Comparison of ENCODE assay signal across 16 cellular contexts in genomic region chr5:159174511-159175168, GRCh38. TPM values are rescaled to one million over a fixed set of nuclear protein-coding genes. Genes with fewer than 3 reads are reported as not detected.
DNase-seq lines count a peak whose midpoint lies in the region; ATAC-seq, FAIRE-seq and TF ChIP-seq lines count a peak whose summit lies in the region.
"Had no signal": no experiment of that assay in that cellular context is flagged by ENCODE, and none has a peak within 500 bp of the region (broad histone marks: within the 10 kb centered on the region; RNA-seq: fewer than 3 reads in every experiment).

No MANE protein-coding gene starts in this region.

- no peak overlapping the region for H3K9ac ChIP-seq in K562 (ENCODE audit: insufficient read depth in 1 of 2, low read depth in 2 of 2, low read length in 2 of 2)

- no peak for TF ChIP-seq EP300 in K562 (IDR thresholded peaks at IDR 0.05; ENCODE audit: low read length)

- H3K36me3 ChIP-seq in breast epithelium (no peaks in the 10 kb centered on the region), K562 (ENCODE audit: control insufficient read depth, insufficient read depth, low read length) (peaks cover 71% of the 10 kb centered on the region; the same call in 2 of the 3 replicates), upper lobe of right lung (peaks cover 23% of the 10 kb centered on the region)
- H3K36me3 ChIP-seq: uterus had no signal

- no peaks in the 10 kb centered on the region for H3K9me3 Mint-ChIP-seq in MCF 10A (ENCODE audit: unreplicated experiment)
- no peaks in the 10 kb centered on the region for H3K9me3 Mint-ChIP-seq in CD14-positive monocyte

- H3K27ac ChIP-seq in breast epithelium, result no peak overlapping the region
- H3K27ac ChIP-seq in K562 (ENCODE audit: extremely low read depth, low read depth, low read length), result no peak overlapping the region
- peak overlapping the region; percentile 37 for H3K27ac ChIP-seq in upper lobe of right lung

- TF ChIP-seq POLR2A in breast epithelium (IDR thresholded peaks at IDR 0.05) (no peak), K562 (conservative IDR thresholded peaks at IDR 0.05) (no peak)

- H3K4me3 Mint-ChIP-seq in MCF 10A (ENCODE audit: unreplicated experiment) (peak overlapping the region; percentile 16), CD14-positive monocyte (no peak overlapping the region)

- H3K4me1 ChIP-seq in breast epithelium, result no peaks in the 10 kb centered on the region
- H3K4me1 ChIP-seq in K562 (replicated peaks in 1 of 2; ENCODE audit: control insufficient read depth in 2 of 2, insufficient read depth in 2 of 2, low read length in 2 of 2), result peaks cover 0 to 8% of the 10 kb centered on the region in 2 experiments; a peak in 2 of 5 replicates
- H3K4me1 ChIP-seq in upper lobe of right lung, result peaks cover 42% of the 10 kb centered on the region

- H3K9me3 ChIP-seq in breast epithelium (no peaks in the 10 kb centered on the region), K562 (replicated peaks; ENCODE audit: control insufficient read depth, insufficient read depth, low read depth, low read length) (no peaks in the 10 kb centered on the region), upper lobe of right lung (no peaks in the 10 kb centered on the region)
- H3K9me3 ChIP-seq: uterus had no signal

- peaks cover 29% of the 10 kb centered on the region for H3K79me2 ChIP-seq in K562 (ENCODE audit: control insufficient read depth, insufficient read depth, low read length)

- H3K4me2 ChIP-seq in K562 (ENCODE audit: insufficient read depth, low read length), result no peak overlapping the region

- H4K20me1 ChIP-seq in K562 (replicated peaks; ENCODE audit: control insufficient read depth, insufficient read depth, low read length), result no peaks in the 10 kb centered on the region; the same call in 1 of the 2 replicates

- H2AFZ ChIP-seq in K562 (ENCODE audit: low read depth, low read length), result no peak overlapping the region

- in situ Hi-C loops in K562 (cut with MboI), result loop anchor here (25.0 kb wide), 1 partner anchor 813 kb away; no protein-coding TSS in a partner anchor

- intact Hi-C loops in MCF 10A (cut with micrococcal nuclease), result no loop called here
- intact Hi-C loops in breast epithelium (cut with DNase I; ENCODE audit: low total_unique reads), result no loop called here
- intact Hi-C loops in K562 (cut with micrococcal nuclease), result no loop called here
- intact Hi-C loops in upper lobe of right lung (cut with DNase I), result no loop called here
- intact Hi-C loops in CD14-positive monocyte (cut with micrococcal nuclease), result no loop called here

- no peak for TF ChIP-seq CTCF in MCF 10A (IDR thresholded peaks at IDR 0.05; ENCODE audit: unreplicated experiment)
- TF ChIP-seq CTCF in breast epithelium (IDR thresholded peaks at IDR 0.05), result no peak
- no peak for TF ChIP-seq CTCF in K562 (IDR thresholded peaks at IDR 0.05 in 2 of 3, conservative IDR thresholded peaks at IDR 0.05 in 1 of 3; ENCODE audit: insufficient read depth in 2 of 3, low read depth in 1 of 3, low read length in 3 of 3)
- TF ChIP-seq CTCF in upper lobe of right lung (IDR thresholded peaks at IDR 0.05), result no peak
- TF ChIP-seq CTCF in CD14-positive monocyte (IDR thresholded peaks at IDR 0.05), result no peak

- no peaks in the 10 kb centered on the region for H3K27me3 Mint-ChIP-seq in MCF 10A (ENCODE audit: insufficient read depth, unreplicated experiment)
- no peaks in the 10 kb centered on the region for H3K27me3 Mint-ChIP-seq in CD14-positive monocyte (ENCODE audit: low read depth in 3 of 3)

- no peaks in the 10 kb centered on the region for H3K9me1 ChIP-seq in K562 (ENCODE audit: control insufficient read depth, insufficient read depth, low read length)

- H3K27me3 ChIP-seq in breast epithelium (no peaks in the 10 kb centered on the region), K562 (ENCODE audit: control insufficient read depth in 2 of 2, insufficient read depth in 2 of 2, low read length in 2 of 2) (no peaks in the 10 kb centered on the region), upper lobe of right lung (no peaks in the 10 kb centered on the region)
- H3K27me3 ChIP-seq: uterus had no signal

- POLR2A ChIA-PET in MCF 10A (lab: Yijun Ruan, JAX) (interaction anchor here (0.7 to 15.4 kb wide), 11 partner anchors 7 to 88 kb away, joined by 3 to 185 read pairs (median 8); partner anchors contain the start of gene RNF145), K562 (lab: Yijun Ruan, JAX) (interaction anchor here (0.8 kb wide), 1 partner anchor 1055 kb away, joined by 3 read pairs; no protein-coding TSS in a partner anchor)

- peaks cover 42% of the 10 kb centered on the region for H3K4me1 Mint-ChIP-seq in MCF 10A (ENCODE audit: insufficient read depth, unreplicated experiment)
- H3K4me1 Mint-ChIP-seq in CD14-positive monocyte, result peaks cover 5% of the 10 kb centered on the region

- no peak overlapping the region for H3K4me3 ChIP-seq in breast epithelium
- no peak overlapping the region for H3K4me3 ChIP-seq in K562
- H3K4me3 ChIP-seq in upper lobe of right lung, result no peak overlapping the region
- H3K4me3 ChIP-seq: uterus had no signal

- no peak for FAIRE-seq in K562 (lab: Jason Lieb, UNC)
- FAIRE-seq: kidney had no signal

- BruUV-seq in MCF 10A (replicated peaks; lab: Mats Ljungman, UMichigan) (no TSS peak), K562 (replicated peaks; lab: Mats Ljungman, UMichigan) (no TSS peak)

- ATAC-seq in K562 (no peak), upper lobe of right lung (no peak), HG03521 (IDR thresholded peaks at IDR 0.05; ENCODE audit: unreplicated experiment) (no peak)

- H3K27ac Mint-ChIP-seq in MCF 10A (ENCODE audit: low read depth, unreplicated experiment), result peak overlapping the region; percentile 96
- H3K27ac Mint-ChIP-seq in CD14-positive monocyte, result no peak overlapping the region

- DNase-seq in MCF 10A (ENCODE audit: unreplicated experiment) (no peak), breast epithelium (ENCODE audit: low spot score in 2 of 2) (no peak), K562 (ENCODE audit: extremely low read depth in 1 of 4, low spot score in 3 of 4) (no peak), iris pigment epithelial cell (ENCODE audit: low read depth) (peak; percentile 59), upper lobe of right lung (no peak), CD14-positive monocyte (ENCODE audit: low spot score) (no peak), DMS153 treated with DMSO at 0.1 percent for 48 hours (lab: John Stamatoyannopoulos, UW; ENCODE audit: unreplicated experiment) (no peak)
- DNase-seq: AML-193; central memory CD4-positive, alpha-beta T cell; KBM-7; kidney; NCI-H1694; NCI-H774; SHP77 treated with DMSO at 0.1 percent for 48 hours; uterus had no signal

- no peak for TF ChIP-seq RAD21 in K562 (CRISPR knock-in tag; conservative IDR thresholded peaks at IDR 0.05 in 1 of 2, IDR thresholded peaks at IDR 0.05 in 1 of 2)

- H3K36me3 Mint-ChIP-seq in MCF 10A (ENCODE audit: insufficient read depth, unreplicated experiment) (peaks cover 95% of the 10 kb centered on the region), CD14-positive monocyte (peaks cover 49 to 62% of the 10 kb centered on the region in 2 donors)

- CTCF ChIA-PET in MCF 10A (lab: Yijun Ruan, JAX), result interaction anchor here (1.2 to 2.5 kb wide), 4 partner anchors 11 to 24 kb away, joined by 3 to 10 read pairs (median 7); no protein-coding TSS in a partner anchor
- CTCF ChIA-PET in K562 (lab: Yijun Ruan, JAX; ENCODE audit: low intra/inter-chr PET ratio), result no interaction called here

TF ChIP-seq in K562, 482 proteins besides CTCF, POLR2A, EP300 and RAD21:
- TF ChIP-seq CTBP1 (IDR thresholded peaks at IDR 0.05; ENCODE audit: borderline replicate concordance), result no peak
- TF ChIP-seq NFE2 (IDR thresholded peaks at IDR 0.05; ENCODE audit: low read depth), result peak; percentile 32; the same call in 1 of the 2 replicates

RNA-seq across cellular contexts. Expression of gene RNF145, which starts 34.7 kb away (rescaled TPM):
- total RNA-seq in MCF 10A (2022), result 122 and 157 TPM in 2 replicates
- 10 to 100 TPM; 40.5 to 68.2 (median 41.3) TPM for total RNA-seq in breast epithelium
- total RNA-seq in K562 (2011; cell fraction: chromatin; rRNA removed; ENCODE audit: low replicate concordance), result 42.1 and 93.4 TPM in 2 replicates
- 32.7 and 49.0 TPM in 2 replicates for total RNA-seq in K562 (2011; cell fraction: nucleolus; rRNA removed)
- total RNA-seq in K562 (2011; cell fraction: nucleoplasm; rRNA removed), result 61.5 and 67.7 TPM in 2 replicates
- total RNA-seq in K562 (2014; rRNA removed), result 20.3 and 24.3 TPM in 2 replicates
- total RNA-seq in K562 (2014; rRNA removed; fragmentation: Illumina TruSeq; extraction: Trizol), result 21.8 and 29.5 TPM in 2 replicates
- 23.8 and 25.4 TPM in 2 replicates for total RNA-seq in K562 (2015; rRNA removed; fragmentation: Illumina TruSeq; extraction: Trizol)
- total RNA-seq in K562 (2021), result 35.4 and 39.5 TPM in 2 replicates
- 26.2 and 40.7 TPM in 2 replicates for polyA plus RNA-seq in K562 (2011; rRNA removed)
- 10.7 and 19.3 TPM in 2 replicates for polyA plus RNA-seq in K562 (2011; cell fraction: cytosol; rRNA removed)
- 34.2 and 35.9 TPM in 2 replicates for polyA plus RNA-seq in K562 (2011; cell fraction: nucleus; rRNA removed)
- 30.1 and 36.5 TPM in 2 replicates for polyA plus RNA-seq in K562 (2012)
- 35.4 and 38.1 TPM in 2 replicates for polyA plus RNA-seq in K562 (2014; fragmentation: Illumina TruSeq; extraction: Trizol)
- 10 to 100 TPM; 13.6 to 18.8 TPM for polyA plus RNA-seq in K562 (2014; fragmentation: Nextera tagmentation; extraction: Ambion mirVana)
- polyA plus RNA-seq in K562 (2014; rRNA removed), result 30.4 and 30.5 TPM in 2 replicates
- 30.0 and 36.5 TPM in 2 replicates for polyA minus RNA-seq in K562 (2011; rRNA and poly(A)+ RNA removed)
- 10.1 and 12.3 TPM in 2 replicates for polyA minus RNA-seq in K562 (2011; cell fraction: cytosol; rRNA and poly(A)+ RNA removed)
- polyA minus RNA-seq in K562 (2011; cell fraction: nucleus; rRNA and poly(A)+ RNA removed), result 21.9 and 33.2 TPM in 2 replicates
- total RNA-seq in upper lobe of right lung, result 220 TPM
- 10 to 100 TPM in 1 of 2 donors, 1 to 10 TPM in 1; 9.1 to 11.5 TPM for polyA plus RNA-seq in CD14-positive monocyte
